Comparison of ENCODE assay signal across 1 cellular context in genomic region chrX:153411988-153412574, GRCh38.
TF ChIP-seq lines count a peak whose summit lies in the region.

No MANE protein-coding gene starts in this region.

TF ChIP-seq in GM23338, 12 proteins besides CTCF, POLR2A, EP300 and RAD21 (continued from another document):
- TF ChIP-seq ZNF462 (CRISPR knock-in tag; IDR thresholded peaks at IDR 0.05) (no peak), EZH2phosphoT487 (IDR thresholded peaks at IDR 0.05; ENCODE audit: unreplicated experiment) (no peak)
